In the genomic region with DNA sequence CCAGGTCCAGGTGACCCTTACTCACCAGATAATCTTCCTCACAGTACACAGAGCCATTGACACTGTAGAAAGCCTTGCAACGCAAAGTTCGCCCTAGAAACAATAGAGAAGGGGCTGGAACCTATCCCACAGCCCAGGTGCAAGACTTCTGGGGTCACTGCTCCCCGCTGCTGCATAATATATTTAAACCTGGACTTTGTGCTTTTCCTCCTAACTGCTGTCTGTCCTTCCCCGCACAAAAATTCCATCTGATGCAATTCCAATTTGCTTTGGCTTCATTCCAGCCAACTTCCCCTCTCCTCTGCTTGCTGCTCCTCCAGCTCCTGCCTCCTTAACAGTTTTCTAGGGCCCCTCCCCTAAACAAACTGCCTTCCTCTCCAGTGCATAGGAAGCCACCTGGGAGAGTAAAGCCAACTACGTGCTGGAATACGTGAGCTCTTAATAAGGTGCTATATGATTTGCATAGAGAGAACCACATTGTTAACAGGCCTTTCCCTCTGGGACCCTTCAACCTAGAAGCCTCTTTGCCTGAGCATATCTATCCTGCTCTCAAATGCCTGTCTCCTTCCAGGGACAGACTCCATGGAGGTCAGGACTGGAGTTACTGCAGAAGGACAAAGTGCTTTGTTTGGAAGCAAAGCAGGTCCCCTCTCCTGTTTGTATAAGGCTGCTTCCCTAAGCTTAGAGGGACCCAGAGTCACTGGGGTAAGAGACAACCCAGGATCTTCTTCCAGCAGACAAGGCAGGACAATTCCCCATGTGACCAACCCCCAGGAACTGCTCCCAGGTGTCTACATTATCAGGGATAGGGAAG, we compare ENCODE assay signal across 8 cellular contexts. TPM values are rescaled to one million over a fixed set of nuclear protein-coding genes. Genes with fewer than 3 reads are reported as not detected.
DNase-seq lines count a peak whose midpoint lies in the region; ATAC-seq and TF ChIP-seq lines count a peak whose summit lies in the region.
"Had no signal": no experiment of that assay in that cellular context is flagged by ENCODE, and none has a peak within 500 bp of the region (broad histone marks: within the 10 kb centered on the region; RNA-seq: fewer than 3 reads in every experiment).

No MANE protein-coding gene starts in this region.

- TF ChIP-seq CTCF in epithelial cell of proximal tubule (conservative IDR thresholded peaks at IDR 0.05; ENCODE audit: low read depth, low read length) (no peak), stomach (IDR thresholded peaks at IDR 0.05) (no peak)
- no peak for TF ChIP-seq CTCF in CD4-positive, alpha-beta T cell (IDR thresholded peaks at IDR 0.05)

- no peaks in the 10 kb centered on the region for H3K9me3 ChIP-seq in stomach
- H3K9me3 ChIP-seq in CD4-positive, alpha-beta T cell (ENCODE audit: control insufficient read depth, low read length): no peaks in the 10 kb centered on the region

- H3K36me3 Mint-ChIP-seq in CD4-positive, alpha-beta T cell (ENCODE audit: low read depth): no peaks in the 10 kb centered on the region

- ATAC-seq in CD4-positive, alpha-beta T cell (ENCODE audit: poor library complexity): no peak

- POLR2A ChIA-PET in CD4-positive, alpha-beta T cell (lab: Charles Lee): interaction anchor here (1.1 to 1.5 kb wide), 2 partner anchors 31 to 81 kb away, joined by 3 to 5 read pairs; no protein-coding TSS in a partner anchor

- TF ChIP-seq POLR2A in stomach (IDR thresholded peaks at IDR 0.05): no peak

- H3K27ac Mint-ChIP-seq in CD4-positive, alpha-beta T cell: no peak overlapping the region

- H3K27me3 ChIP-seq in stomach: peaks cover 0 to 17% (median 10%) of the 10 kb centered on the region in 3 donors
- peaks cover 1% of the 10 kb centered on the region for H3K27me3 ChIP-seq in CD4-positive, alpha-beta T cell (ENCODE audit: control insufficient read depth, insufficient read depth, low read length)

- H3K27ac ChIP-seq in stomach: peak overlapping the region; percentile 36 to 88 (median 78)
- no peak overlapping the region for H3K27ac ChIP-seq in CD4-positive, alpha-beta T cell (ENCODE audit: low read depth, low read length)
- H3K27ac ChIP-seq: HL-60 had no signal

- CTCF ChIA-PET in CD4-positive, alpha-beta T cell (lab: Charles Lee): interaction anchor here (1.0 to 2.6 kb wide), 4 partner anchors 10 to 406 kb away, joined by 3 to 11 read pairs (median 5); no protein-coding TSS in a partner anchor

- peaks cover 0 to 23% (median 10%) of the 10 kb centered on the region in 4 donors for H3K36me3 ChIP-seq in stomach

- H3K4me3 ChIP-seq in epithelial cell of proximal tubule (ENCODE audit: low read depth, low read length): peak overlapping the region; percentile 0
- H3K4me3 ChIP-seq in stomach: no peak overlapping the region

- H3K27me3 Mint-ChIP-seq in CD4-positive, alpha-beta T cell: no peaks in the 10 kb centered on the region

- intact Hi-C loops in stomach (cut with DNase I; ENCODE audit: low total_unique reads): no loop called here
- intact Hi-C loops in CD4-positive, alpha-beta T cell (cut with DNase I, micrococcal nuclease): no loop called here

- DNase-seq in NCI-H2029 treated with DMSO at 0.1 percent for 48 hours (lab: John Stamatoyannopoulos, UW) (peak; percentile 82), epithelial cell of proximal tubule (ENCODE audit: low read depth) (no peak), stomach (peak; percentile 48), NCI-H446 treated with DMSO at 0.1 percent for 48 hours (lab: John Stamatoyannopoulos, UW) (no peak), activated gamma-delta T cell treated with Interleukin-2 at 50 U/mL for 16 hours (no peak)
- no peak for DNase-seq in CD4-positive, alpha-beta T cell
- DNase-seq: amygdala had no signal

- WGBS in stomach, 5 donors: 17 to 37% (median 28%) methylated on average over 6 of the region's 6 CpGs

- peaks cover 42 to 61% (median 56%) of the 10 kb centered on the region in 4 donors for H3K4me1 ChIP-seq in stomach

- no peaks in the 10 kb centered on the region for H3K9me3 Mint-ChIP-seq in CD4-positive, alpha-beta T cell

- no peak overlapping the region for H3K4me3 Mint-ChIP-seq in CD4-positive, alpha-beta T cell

- peaks cover 9% of the 10 kb centered on the region for H3K4me1 Mint-ChIP-seq in CD4-positive, alpha-beta T cell (ENCODE audit: low read depth)

- no peak for TF ChIP-seq EP300 in stomach (IDR thresholded peaks at IDR 0.05)

RNA-seq across cellular contexts. Expression of a gene that starts 5.5 kb away (rescaled TPM):
- 63.2 and 105 TPM in 2 replicates for total RNA-seq in epithelial cell of proximal tubule
- total RNA-seq in stomach: 10 to 100 TPM in 3 of 5 donors, 1 to 10 TPM in 1, not detected in 1; 3.1 to 13.3 (median 10.7) TPM
- polyA plus RNA-seq in stomach: 1 to 10 TPM; 1.5 to 6.9 (median 6.6) TPM
- 1 to 10 TPM in 1 of 2 experiments, under 1 TPM in 1; 0.67 to 1.1 TPM for total RNA-seq in CD4-positive, alpha-beta T cell

RNA-seq across cellular contexts. Expression of a gene that starts 19.9 kb away (rescaled TPM):
- 40.0 and 70.5 TPM in 2 replicates for total RNA-seq in epithelial cell of proximal tubule
- total RNA-seq in stomach: 100 to 1,000 TPM in 1 of 5 donors, 10 to 100 TPM in 4; 38.5 to 121 (median 76.8) TPM
- 10 to 100 TPM; 28.1 to 38.8 (median 37.0) TPM for polyA plus RNA-seq in stomach
- 10 to 100 TPM; 17.5 to 19.6 TPM for total RNA-seq in CD4-positive, alpha-beta T cell

RNA-seq across cellular contexts. Expression of a gene that starts 33.1 kb away (rescaled TPM):
- total RNA-seq in epithelial cell of proximal tubule: 6.0 and 9.4 TPM in 2 replicates
- total RNA-seq in stomach: 10 to 100 TPM in 3 of 5 donors, 1 to 10 TPM in 1, not detected in 1; 5.0 to 29.1 (median 20.6) TPM
- polyA plus RNA-seq in stomach: 1 to 10 TPM; 6.8 to 8.6 (median 7.2) TPM
- 1 to 10 TPM; 7.6 to 8.4 TPM for total RNA-seq in CD4-positive, alpha-beta T cell

RNA-seq across cellular contexts. Expression of a gene that starts 47.7 kb away (rescaled TPM):
- total RNA-seq in epithelial cell of proximal tubule (70.5 and 142 TPM in 2 replicates), stomach (10 to 100 TPM; 20.9 to 48.8 (median 36.2) TPM)
- 10 to 100 TPM; 32.1 to 39.6 (median 38.0) TPM for polyA plus RNA-seq in stomach
- total RNA-seq in CD4-positive, alpha-beta T cell: 10 to 100 TPM; 15.6 to 19.3 TPM

RNA-seq across cellular contexts. Expression of a gene that starts 57.9 kb away (rescaled TPM):
- total RNA-seq in epithelial cell of proximal tubule: 388 and 413 TPM in 2 replicates
- 100 to 1,000 TPM in 1 of 5 donors, 10 to 100 TPM in 4; 34.4 to 139 (median 54.6) TPM for total RNA-seq in stomach
- 100 to 1,000 TPM in 1 of 3 donors, 10 to 100 TPM in 2; 96.4 to 147 (median 98.6) TPM for polyA plus RNA-seq in stomach
- 10 to 100 TPM; 20.1 to 24.5 TPM for total RNA-seq in CD4-positive, alpha-beta T cell

Comparison
In these comparisons a context has a peak if more than half of its experiments do, and no peak if none do; other contexts are left out.
1. DNase-seq: peak in NCI-H2029 treated with DMSO at 0.1 percent for 48 hours (single experiment) and stomach (single experiment); none in epithelial cell of proximal tubule (single experiment), CD4-positive, alpha-beta T cell (0 of 10), NCI-H446 treated with DMSO at 0.1 percent for 48 hours (single experiment) and activated gamma-delta T cell treated with Interleukin-2 at 50 U/mL for 16 hours (single experiment).